Comparison of ENCODE assay signal across 2 cellular contexts in genomic region chr6:42045538-42046460, GRCh38.
TF ChIP-seq lines count a peak whose summit lies in the region.

No MANE protein-coding gene starts in this region.

TF ChIP-seq in A549, 52 proteins besides CTCF, POLR2A, EP300 and RAD21 (continued from another document):
- TF ChIP-seq HMGXB4 (CRISPR knock-in tag; IDR thresholded peaks at IDR 0.05; ENCODE audit: borderline replicate concordance): no peak
- no peak for TF ChIP-seq ZFP36 (IDR thresholded peaks at IDR 0.05; ENCODE audit: borderline replicate concordance, partially characterized antibody)
- no peak for TF ChIP-seq PHF8 (IDR thresholded peaks at IDR 0.05; ENCODE audit: borderline replicate concordance, low read depth)
- TF ChIP-seq MAZ (IDR thresholded peaks at IDR 0.05; ENCODE audit: borderline replicate concordance, low read depth, low read length): no peak
- no peak for TF ChIP-seq CEBPB (IDR thresholded peaks at IDR 0.05)
- TF ChIP-seq ZSCAN20 (CRISPR knock-in tag; IDR thresholded peaks at IDR 0.05): no peak
- TF ChIP-seq NFE2L2 (conservative IDR thresholded peaks at IDR 0.05; ENCODE audit: low read length): no peak
- TF ChIP-seq EHMT2 (IDR thresholded peaks at IDR 0.05; ENCODE audit: low read depth): no peak
- TF ChIP-seq RFX5 (IDR thresholded peaks at IDR 0.05): no peak
- TF ChIP-seq POLR2AphosphoS2 (conservative IDR thresholded peaks at IDR 0.05; ENCODE audit: low read length): no peak
- TF ChIP-seq NPAS2 (CRISPR knock-in tag; IDR thresholded peaks at IDR 0.05; ENCODE audit: borderline replicate concordance): no peak
- no peak for TF ChIP-seq HOXA7 (CRISPR knock-in tag; IDR thresholded peaks at IDR 0.05)
- no peak for TF ChIP-seq MYC (IDR thresholded peaks at IDR 0.05; ENCODE audit: borderline replicate concordance, low read length)
- no peak for TF ChIP-seq KDM5A (IDR thresholded peaks at IDR 0.05)
- TF ChIP-seq SMC3 (IDR thresholded peaks at IDR 0.05): no peak
TF ChIP-seq in A549: peak in this region for 0.

TF ChIP-seq in HEK293, 187 proteins besides CTCF, POLR2A, EP300 and RAD21 (continued from another document and continues in another):
- TF ChIP-seq, protein P1, sequence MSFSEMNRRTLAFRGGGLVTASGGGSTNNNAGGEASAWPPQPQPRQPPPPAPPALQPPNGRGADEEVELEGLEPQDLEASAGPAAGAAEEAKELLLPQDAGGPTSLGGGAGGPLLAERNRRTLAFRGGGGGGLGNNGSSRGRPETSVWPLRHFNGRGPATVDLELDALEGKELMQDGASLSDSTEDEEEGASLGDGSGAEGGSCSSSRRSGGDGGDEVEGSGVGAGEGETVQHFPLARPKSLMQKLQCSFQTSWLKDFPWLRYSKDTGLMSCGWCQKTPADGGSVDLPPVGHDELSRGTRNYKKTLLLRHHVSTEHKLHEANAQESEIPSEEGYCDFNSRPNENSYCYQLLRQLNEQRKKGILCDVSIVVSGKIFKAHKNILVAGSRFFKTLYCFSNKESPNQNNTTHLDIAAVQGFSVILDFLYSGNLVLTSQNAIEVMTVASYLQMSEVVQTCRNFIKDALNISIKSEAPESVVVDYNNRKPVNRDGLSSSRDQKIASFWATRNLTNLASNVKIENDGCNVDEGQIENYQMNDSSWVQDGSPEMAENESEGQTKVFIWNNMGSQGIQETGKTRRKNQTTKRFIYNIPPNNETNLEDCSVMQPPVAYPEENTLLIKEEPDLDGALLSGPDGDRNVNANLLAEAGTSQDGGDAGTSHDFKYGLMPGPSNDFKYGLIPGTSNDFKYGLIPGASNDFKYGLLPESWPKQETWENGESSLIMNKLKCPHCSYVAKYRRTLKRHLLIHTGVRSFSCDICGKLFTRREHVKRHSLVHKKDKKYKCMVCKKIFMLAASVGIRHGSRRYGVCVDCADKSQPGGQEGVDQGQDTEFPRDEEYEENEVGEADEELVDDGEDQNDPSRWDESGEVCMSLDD (tag by site-specific recombination; IDR thresholded peaks at IDR 0.05): no peak
- no peak for TF ChIP-seq ZNF571 (tag by site-specific recombination; IDR thresholded peaks at IDR 0.05)
- TF ChIP-seq ZBTB48 (tag by site-specific recombination; IDR thresholded peaks at IDR 0.05): peak; percentile 78
- TF ChIP-seq, protein P2, sequence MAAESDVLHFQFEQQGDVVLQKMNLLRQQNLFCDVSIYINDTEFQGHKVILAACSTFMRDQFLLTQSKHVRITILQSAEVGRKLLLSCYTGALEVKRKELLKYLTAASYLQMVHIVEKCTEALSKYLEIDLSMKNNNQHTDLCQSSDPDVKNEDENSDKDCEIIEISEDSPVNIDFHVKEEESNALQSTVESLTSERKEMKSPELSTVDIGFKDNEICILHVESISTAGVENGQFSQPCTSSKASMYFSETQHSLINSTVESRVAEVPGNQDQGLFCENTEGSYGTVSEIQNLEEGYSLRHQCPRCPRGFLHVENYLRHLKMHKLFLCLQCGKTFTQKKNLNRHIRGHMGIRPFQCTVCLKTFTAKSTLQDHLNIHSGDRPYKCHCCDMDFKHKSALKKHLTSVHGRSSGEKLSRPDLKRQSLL (tag by site-specific recombination; IDR thresholded peaks at IDR 0.05): no peak
- no peak for TF ChIP-seq ZNF610 (tag by site-specific recombination; IDR thresholded peaks at IDR 0.05; ENCODE audit: borderline replicate concordance)
- TF ChIP-seq ZNF350 (tag by site-specific recombination; IDR thresholded peaks at IDR 0.05): no peak
- TF ChIP-seq, protein P3, sequence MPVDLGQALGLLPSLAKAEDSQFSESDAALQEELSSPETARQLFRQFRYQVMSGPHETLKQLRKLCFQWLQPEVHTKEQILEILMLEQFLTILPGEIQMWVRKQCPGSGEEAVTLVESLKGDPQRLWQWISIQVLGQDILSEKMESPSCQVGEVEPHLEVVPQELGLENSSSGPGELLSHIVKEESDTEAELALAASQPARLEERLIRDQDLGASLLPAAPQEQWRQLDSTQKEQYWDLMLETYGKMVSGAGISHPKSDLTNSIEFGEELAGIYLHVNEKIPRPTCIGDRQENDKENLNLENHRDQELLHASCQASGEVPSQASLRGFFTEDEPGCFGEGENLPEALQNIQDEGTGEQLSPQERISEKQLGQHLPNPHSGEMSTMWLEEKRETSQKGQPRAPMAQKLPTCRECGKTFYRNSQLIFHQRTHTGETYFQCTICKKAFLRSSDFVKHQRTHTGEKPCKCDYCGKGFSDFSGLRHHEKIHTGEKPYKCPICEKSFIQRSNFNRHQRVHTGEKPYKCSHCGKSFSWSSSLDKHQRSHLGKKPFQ (tag by site-specific recombination; IDR thresholded peaks at IDR 0.05): peak; percentile 88
- TF ChIP-seq ZNF776 (tag by site-specific recombination; IDR thresholded peaks at IDR 0.05; ENCODE audit: borderline replicate concordance): no peak
- no peak for TF ChIP-seq SALL2 (tag by site-specific recombination; IDR thresholded peaks at IDR 0.05; ENCODE audit: borderline replicate concordance)
- TF ChIP-seq ZEB2 (tag by site-specific recombination; IDR thresholded peaks at IDR 0.05): peak; percentile 77; the same call in 1 of the 2 replicates
- no peak for TF ChIP-seq ZNF23 (tag by site-specific recombination; IDR thresholded peaks at IDR 0.05; ENCODE audit: borderline replicate concordance)
- no peak for TF ChIP-seq ZNF132 (tag by site-specific recombination; IDR thresholded peaks at IDR 0.05; ENCODE audit: borderline replicate concordance)
- TF ChIP-seq ZNF169 (tag by site-specific recombination; IDR thresholded peaks at IDR 0.05): no peak
- peak; percentile 48 for TF ChIP-seq SP2 (tag by site-specific recombination; IDR thresholded peaks at IDR 0.05)
- TF ChIP-seq ZNF184 (tag by site-specific recombination; IDR thresholded peaks at IDR 0.05): 0 out of 2 replicates have a peak, but pooled peaks have one; percentile 46
- TF ChIP-seq MZF1 (tag by site-specific recombination; IDR thresholded peaks at IDR 0.05; ENCODE audit: borderline replicate concordance): 0 out of 2 replicates have a peak, but pooled peaks have one; percentile 44
- peak; percentile 69 for TF ChIP-seq ZSCAN30 (tag by site-specific recombination; IDR thresholded peaks at IDR 0.05)
- no peak for TF ChIP-seq ZNF548 (tag by site-specific recombination; IDR thresholded peaks at IDR 0.05)
- TF ChIP-seq REPIN1 (tag by site-specific recombination; IDR thresholded peaks at IDR 0.05; ENCODE audit: low read depth): no peak
- TF ChIP-seq ZNF555 (tag by site-specific recombination; conservative IDR thresholded peaks at IDR 0.05): no peak
- 0 out of 2 replicates have a peak, but pooled peaks have one; percentile 8 for TF ChIP-seq OVOL3 (tag by site-specific recombination; IDR thresholded peaks at IDR 0.05)
- TF ChIP-seq ZNF157 (tag by site-specific recombination; IDR thresholded peaks at IDR 0.05): no peak
- 0 out of 2 replicates have a peak, but pooled peaks have one; percentile 72 for TF ChIP-seq TCF7L2 (IDR thresholded peaks at IDR 0.05; ENCODE audit: borderline replicate concordance, low read depth, low read length)
- TF ChIP-seq ZNF561 (tag by site-specific recombination; IDR thresholded peaks at IDR 0.05; ENCODE audit: borderline replicate concordance): peak; percentile 88
- peak; percentile 89 for TF ChIP-seq WT1 (tag by site-specific recombination; IDR thresholded peaks at IDR 0.05)
- peak; percentile 73 for TF ChIP-seq ZNF341 (tag by site-specific recombination; IDR thresholded peaks at IDR 0.05; ENCODE audit: low read depth)
- no peak for TF ChIP-seq ZNF280C (tag by site-specific recombination; IDR thresholded peaks at IDR 0.05)
- TF ChIP-seq, protein P4, sequence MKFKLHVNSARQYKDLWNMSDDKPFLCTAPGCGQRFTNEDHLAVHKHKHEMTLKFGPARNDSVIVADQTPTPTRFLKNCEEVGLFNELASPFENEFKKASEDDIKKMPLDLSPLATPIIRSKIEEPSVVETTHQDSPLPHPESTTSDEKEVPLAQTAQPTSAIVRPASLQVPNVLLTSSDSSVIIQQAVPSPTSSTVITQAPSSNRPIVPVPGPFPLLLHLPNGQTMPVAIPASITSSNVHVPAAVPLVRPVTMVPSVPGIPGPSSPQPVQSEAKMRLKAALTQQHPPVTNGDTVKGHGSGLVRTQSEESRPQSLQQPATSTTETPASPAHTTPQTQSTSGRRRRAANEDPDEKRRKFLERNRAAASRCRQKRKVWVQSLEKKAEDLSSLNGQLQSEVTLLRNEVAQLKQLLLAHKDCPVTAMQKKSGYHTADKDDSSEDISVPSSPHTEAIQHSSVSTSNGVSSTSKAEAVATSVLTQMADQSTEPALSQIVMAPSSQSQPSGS (tag by site-specific recombination; IDR thresholded peaks at IDR 0.05; ENCODE audit: low read depth): no peak
- peak; percentile 56; the same call in 1 of the 2 replicates for TF ChIP-seq ZNF324 (tag by site-specific recombination; IDR thresholded peaks at IDR 0.05)
- peak; percentile 34; the same call in 1 of the 2 replicates for TF ChIP-seq KLF9 (tag by site-specific recombination; IDR thresholded peaks at IDR 0.05; ENCODE audit: low read depth)
- no peak for TF ChIP-seq GLI4 (tag by site-specific recombination; IDR thresholded peaks at IDR 0.05)
- no peak for TF ChIP-seq RBAK (tag by site-specific recombination; IDR thresholded peaks at IDR 0.05)
- TF ChIP-seq, protein P5, sequence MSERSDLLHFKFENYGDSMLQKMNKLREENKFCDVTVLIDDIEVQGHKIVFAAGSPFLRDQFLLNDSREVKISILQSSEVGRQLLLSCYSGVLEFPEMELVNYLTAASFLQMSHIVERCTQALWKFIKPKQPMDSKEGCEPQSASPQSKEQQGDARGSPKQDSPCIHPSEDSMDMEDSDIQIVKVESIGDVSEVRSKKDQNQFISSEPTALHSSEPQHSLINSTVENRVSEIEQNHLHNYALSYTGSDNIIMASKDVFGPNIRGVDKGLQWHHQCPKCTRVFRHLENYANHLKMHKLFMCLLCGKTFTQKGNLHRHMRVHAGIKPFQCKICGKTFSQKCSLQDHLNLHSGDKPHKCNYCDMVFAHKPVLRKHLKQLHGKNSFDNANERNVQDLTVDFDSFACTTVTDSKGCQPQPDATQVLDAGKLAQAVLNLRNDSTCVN (tag by site-specific recombination; optimal IDR thresholded peaks at IDR 0.05): peak; percentile 14
- TF ChIP-seq KLF10 (tag by site-specific recombination; IDR thresholded peaks at IDR 0.05): peak; percentile 94
- peak; percentile 57; the same call in 1 of the 2 replicates for TF ChIP-seq KLF7 (tag by site-specific recombination; IDR thresholded peaks at IDR 0.05; ENCODE audit: borderline replicate concordance)
- no peak for TF ChIP-seq ZNF146 (tag by site-specific recombination; IDR thresholded peaks at IDR 0.05)
- no peak for TF ChIP-seq ZNF133 (tag by site-specific recombination; IDR thresholded peaks at IDR 0.05)
- no peak for TF ChIP-seq ZNF768 (tag by site-specific recombination; IDR thresholded peaks at IDR 0.05)
- TF ChIP-seq ZNF707 (tag by site-specific recombination; IDR thresholded peaks at IDR 0.05): no peak
- TF ChIP-seq ZNF266 (tag by site-specific recombination; IDR thresholded peaks at IDR 0.05; ENCODE audit: low read depth): no peak
- TF ChIP-seq, protein P6, sequence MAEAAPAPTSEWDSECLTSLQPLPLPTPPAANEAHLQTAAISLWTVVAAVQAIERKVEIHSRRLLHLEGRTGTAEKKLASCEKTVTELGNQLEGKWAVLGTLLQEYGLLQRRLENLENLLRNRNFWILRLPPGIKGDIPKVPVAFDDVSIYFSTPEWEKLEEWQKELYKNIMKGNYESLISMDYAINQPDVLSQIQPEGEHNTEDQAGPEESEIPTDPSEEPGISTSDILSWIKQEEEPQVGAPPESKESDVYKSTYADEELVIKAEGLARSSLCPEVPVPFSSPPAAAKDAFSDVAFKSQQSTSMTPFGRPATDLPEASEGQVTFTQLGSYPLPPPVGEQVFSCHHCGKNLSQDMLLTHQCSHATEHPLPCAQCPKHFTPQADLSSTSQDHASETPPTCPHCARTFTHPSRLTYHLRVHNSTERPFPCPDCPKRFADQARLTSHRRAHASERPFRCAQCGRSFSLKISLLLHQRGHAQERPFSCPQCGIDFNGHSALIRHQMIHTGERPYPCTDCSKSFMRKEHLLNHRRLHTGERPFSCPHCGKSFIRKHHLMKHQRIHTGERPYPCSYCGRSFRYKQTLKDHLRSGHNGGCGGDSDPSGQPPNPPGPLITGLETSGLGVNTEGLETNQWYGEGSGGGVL (tag by site-specific recombination; IDR thresholded peaks at IDR 0.05): peak; percentile 80
- peak; percentile 61; the same call in 1 of the 2 replicates for TF ChIP-seq EGR2 (tag by site-specific recombination; IDR thresholded peaks at IDR 0.05; ENCODE audit: low read depth)
- peak; percentile 94 for TF ChIP-seq KLF1 (tag by site-specific recombination; IDR thresholded peaks at IDR 0.05)
- TF ChIP-seq ZNF10 (tag by site-specific recombination; IDR thresholded peaks at IDR 0.05): peak; percentile 98
- TF ChIP-seq, protein P7, sequence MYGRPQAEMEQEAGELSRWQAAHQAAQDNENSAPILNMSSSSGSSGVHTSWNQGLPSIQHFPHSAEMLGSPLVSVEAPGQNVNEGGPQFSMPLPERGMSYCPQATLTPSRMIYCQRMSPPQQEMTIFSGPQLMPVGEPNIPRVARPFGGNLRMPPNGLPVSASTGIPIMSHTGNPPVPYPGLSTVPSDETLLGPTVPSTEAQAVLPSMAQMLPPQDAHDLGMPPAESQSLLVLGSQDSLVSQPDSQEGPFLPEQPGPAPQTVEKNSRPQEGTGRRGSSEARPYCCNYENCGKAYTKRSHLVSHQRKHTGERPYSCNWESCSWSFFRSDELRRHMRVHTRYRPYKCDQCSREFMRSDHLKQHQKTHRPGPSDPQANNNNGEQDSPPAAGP (tag by site-specific recombination; IDR thresholded peaks at IDR 0.05): peak; percentile 71
